ENCODE assay signal across 23 cellular contexts in the genomic region with DNA sequence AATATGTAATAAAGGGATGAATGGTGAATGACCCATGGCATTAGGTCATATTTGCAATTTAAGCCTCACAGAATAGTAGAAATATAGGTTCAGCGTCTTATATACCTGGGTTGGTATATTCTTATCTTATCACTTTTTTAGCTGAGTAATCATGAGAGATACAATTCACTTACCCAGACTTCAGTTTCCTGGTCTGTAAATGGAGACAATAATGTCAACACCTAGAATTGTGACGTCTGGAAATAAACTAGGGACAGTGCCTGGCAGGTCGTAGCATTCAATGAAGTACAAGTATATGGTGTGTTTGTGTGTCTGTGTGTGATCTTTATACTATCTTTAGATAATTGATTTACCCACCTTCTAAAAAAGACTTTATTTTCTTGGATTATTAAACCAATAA.
"Had no signal": no experiment of that assay in that cellular context is flagged by ENCODE, and none has a peak within 500 bp of the region (broad histone marks: within the 10 kb centered on the region; RNA-seq: fewer than 3 reads in every experiment).

No MANE protein-coding gene starts in this region.

- H3K27ac Mint-ChIP-seq: memory B cell; naive B cell; natural killer cell; stimulated activated effector memory CD8-positive, alpha-beta T cell treated with anti-CD3 and anti-CD28 coated beads, Interleukin-12 subunit alpha, Interleukin-12 subunit beta, amount 100 ng/mL, for 72 hours; stimulated activated naive CD8-positive, alpha-beta T cell treated with anti-CD3 and anti-CD28 coated beads, Interleukin-15, Interleukin-2, amounts not matched to agents 100 ng/mL and 50 ng/mL, for 24 hours had no signal

- H3K9me3 ChIP-seq: heart left ventricle, left ventricle myocardium inferior, ovary, right atrium auricular region, right lobe of liver, suprapubic skin, thoracic aorta, tibial artery, upper lobe of right lung had no signal

- H3K36me3 Mint-ChIP-seq: memory B cell; naive B cell; natural killer cell; stimulated activated effector memory CD8-positive, alpha-beta T cell treated with anti-CD3 and anti-CD28 coated beads, Interleukin-12 subunit alpha, Interleukin-12 subunit beta, amount 100 ng/mL, for 72 hours had no signal

- FAIRE-seq: keratinocyte had no signal

- DNase-seq: heart left ventricle; hippocampal formation; kidney glomerular epithelial cell; left ventricle myocardium inferior; naive B cell; natural killer cell; ovary; right lobe of liver; stimulated activated CD4-positive, alpha-beta T cell treated with anti-CD3 and anti-CD28 coated beads, Interleukin-12 subunit alpha, Interleukin-12 subunit beta, amount 100 ng/mL, for 4 hours; stimulated activated CD4-positive, alpha-beta T cell treated with anti-CD3 and anti-CD28 coated beads, Interleukin-15, amount 100 ng/mL, for 24 hours; stimulated activated CD4-positive, alpha-beta T cell treated with anti-CD3 and anti-CD28 coated beads, Interleukin-2, amount 100 ng/mL, for 24 hours; stimulated activated CD4-positive, alpha-beta T cell treated with anti-CD3 and anti-CD28 coated beads, Interleukin-4, amount 100 ng/mL, for 1 hour; stimulated activated naive CD4-positive, alpha-beta T cell; tibial artery; upper lobe of right lung had no signal

- H3K4me3 ChIP-seq: heart left ventricle, left ventricle myocardium inferior, ovary, right atrium auricular region, right lobe of liver, suprapubic skin, thoracic aorta, tibial artery, upper lobe of right lung had no signal

- H3K4me3 Mint-ChIP-seq: memory B cell; naive B cell; natural killer cell; stimulated activated effector memory CD8-positive, alpha-beta T cell treated with anti-CD3 and anti-CD28 coated beads, Interleukin-12 subunit alpha, Interleukin-12 subunit beta, amount 100 ng/mL, for 72 hours; stimulated activated naive CD8-positive, alpha-beta T cell treated with anti-CD3 and anti-CD28 coated beads, Interleukin-15, Interleukin-2, amounts not matched to agents 100 ng/mL and 50 ng/mL, for 24 hours had no signal

- H3K4me1 ChIP-seq: heart left ventricle, left ventricle myocardium inferior, right atrium auricular region, right lobe of liver, suprapubic skin, tibial artery had no signal

- H3K27me3 ChIP-seq: ovary, right atrium auricular region, right lobe of liver, suprapubic skin, upper lobe of right lung had no signal

- H3K4me1 Mint-ChIP-seq: memory B cell; naive B cell; natural killer cell; stimulated activated effector memory CD8-positive, alpha-beta T cell treated with anti-CD3 and anti-CD28 coated beads, Interleukin-12 subunit alpha, Interleukin-12 subunit beta, amount 100 ng/mL, for 72 hours had no signal

- H3K36me3 ChIP-seq: heart left ventricle, left ventricle myocardium inferior, ovary, right atrium auricular region, right lobe of liver, suprapubic skin, thoracic aorta, tibial artery, upper lobe of right lung had no signal

- ATAC-seq: heart left ventricle; natural killer cell; right lobe of liver; stimulated activated effector memory CD8-positive, alpha-beta T cell treated with anti-CD3 and anti-CD28 coated beads, Interleukin-12 subunit alpha, Interleukin-12 subunit beta, amount 100 ng/mL, for 72 hours; upper lobe of right lung had no signal

- H3K27me3 Mint-ChIP-seq: progenitor cell of endocrine pancreas; stimulated activated naive CD8-positive, alpha-beta T cell treated with anti-CD3 and anti-CD28 coated beads, Interleukin-15, Interleukin-2, amounts not matched to agents 100 ng/mL and 50 ng/mL, for 24 hours had no signal

- H3K9me3 Mint-ChIP-seq: memory B cell; naive B cell; natural killer cell; stimulated activated effector memory CD8-positive, alpha-beta T cell treated with anti-CD3 and anti-CD28 coated beads, Interleukin-12 subunit alpha, Interleukin-12 subunit beta, amount 100 ng/mL, for 72 hours; stimulated activated naive CD8-positive, alpha-beta T cell treated with anti-CD3 and anti-CD28 coated beads, Interleukin-15, Interleukin-2, amounts not matched to agents 100 ng/mL and 50 ng/mL, for 24 hours had no signal

- H3K27ac ChIP-seq: heart left ventricle, left ventricle myocardium inferior, ovary, right atrium auricular region, right lobe of liver, suprapubic skin, thoracic aorta, tibial artery, upper lobe of right lung had no signal
